ENCODE assay signal across 8 cellular contexts in the genomic region with DNA sequence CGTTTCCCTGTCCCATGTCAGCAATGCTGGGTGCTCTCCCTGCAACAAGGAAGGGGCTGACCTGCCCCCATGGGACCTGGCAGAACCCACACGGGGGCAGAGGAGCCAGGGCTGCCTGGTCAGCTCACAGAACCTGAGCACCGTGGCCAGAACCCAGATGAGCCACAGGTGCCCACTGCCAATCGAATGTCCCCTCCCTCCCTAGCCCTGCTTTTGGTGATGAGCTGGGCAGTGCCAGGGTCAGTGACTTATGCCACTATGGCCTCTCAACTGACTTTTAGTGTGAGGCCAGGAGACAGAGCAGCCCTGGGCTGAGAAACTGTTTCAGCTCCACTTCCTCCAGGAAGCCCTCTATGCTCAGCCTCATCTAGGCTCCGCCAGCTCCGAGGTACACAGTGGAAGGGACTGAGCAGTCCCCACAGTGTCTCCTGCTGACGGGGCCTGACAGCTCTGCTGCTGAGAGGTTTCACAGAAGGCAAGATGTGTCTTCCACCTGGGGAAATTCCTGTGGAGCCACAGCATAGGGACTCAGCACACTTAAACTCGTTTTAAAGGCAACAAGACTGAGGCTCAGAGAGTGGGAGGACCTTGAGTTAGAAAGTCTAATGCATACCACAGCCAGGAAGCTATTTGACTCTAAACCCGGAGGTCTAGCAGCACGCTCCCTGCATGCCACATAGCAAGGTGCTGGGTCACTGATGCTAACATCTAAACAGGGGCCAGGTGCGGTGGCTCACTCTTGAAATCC. TPM values are rescaled to one million over a fixed set of nuclear protein-coding genes. Genes with fewer than 3 reads are reported as not detected.
A peak's percentile ranks its signal among the peaks of the same experiment; 100 is the strongest.
DNase-seq lines count a peak whose midpoint lies in the region; ATAC-seq and TF ChIP-seq lines count a peak whose summit lies in the region.

No MANE protein-coding gene starts in this region.

- H3K4me1 Mint-ChIP-seq in osteocyte (ENCODE audit: unreplicated experiment) = peaks cover 78% of the 10 kb centered on the region

- H3K27me3 Mint-ChIP-seq in osteocyte (ENCODE audit: unreplicated experiment) = no peaks in the 10 kb centered on the region

- H3K36me3 ChIP-seq in brain microvascular endothelial cell (replicated peaks) = no peaks in the 10 kb centered on the region

- H3K36me3 Mint-ChIP-seq in osteocyte (ENCODE audit: unreplicated experiment) = peaks cover 15% of the 10 kb centered on the region

- peak; percentile 83 for DNase-seq in GM12865 (ENCODE audit: low read depth)
- DNase-seq in RWPE1 (ENCODE audit: low spot score) = no peak
- DNase-seq in brain microvascular endothelial cell = no peak
- DNase-seq in osteocyte (ENCODE audit: extremely low spot score, unreplicated experiment) = no peak
- DNase-seq in SKM-1 treated with dmso at 0.1 percent for 144 hours (lab: John Stamatoyannopoulos, UW; ENCODE audit: unreplicated experiment) = no peak
- no peak for DNase-seq in left lobe of liver (ENCODE audit: low spot score)

- no peak for ATAC-seq in HG03159 (IDR thresholded peaks at IDR 0.05; ENCODE audit: unreplicated experiment)
- no peak for ATAC-seq in GM19455 (IDR thresholded peaks at IDR 0.05; ENCODE audit: unreplicated experiment)
- no peak for ATAC-seq in left lobe of liver

- H3K4me3 Mint-ChIP-seq in osteocyte (ENCODE audit: unreplicated experiment) = peak overlapping the region; percentile 34

- peak overlapping the region; percentile 93 for H3K27ac ChIP-seq in RWPE1
- H3K27ac ChIP-seq in brain microvascular endothelial cell = peak overlapping the region; percentile 91

- POLR2A ChIA-PET in RWPE1 (lab: Yijun Ruan, JAX; ENCODE audit: low non-redundant PET) = interaction anchor here (0.5 to 0.6 kb wide), 3 partner anchors 23 to 78 kb away, joined by 3 to 9 read pairs (median 3); no protein-coding TSS in a partner anchor

- in situ Hi-C loops in brain microvascular endothelial cell (cut with HindIII; ENCODE audit: low pct_ligation_motif_present, low sequenced_read_pairs) = no loop called here

- no peaks in the 10 kb centered on the region for H3K27me3 ChIP-seq in brain microvascular endothelial cell (replicated peaks)

- H3K27ac Mint-ChIP-seq in osteocyte (ENCODE audit: unreplicated experiment) = peak overlapping the region; percentile 94

- H3K4me3 ChIP-seq in GM12865 (ENCODE audit: low read depth, low read length) (no peak overlapping the region), brain microvascular endothelial cell (ENCODE audit: low read depth, low read length) (no peak overlapping the region)

- CTCF ChIA-PET in RWPE1 (lab: Yijun Ruan, JAX) = interaction anchor here (0.6 kb wide), 1 partner anchor 37 kb away, joined by 3 read pairs; no protein-coding TSS in a partner anchor

- no peaks in the 10 kb centered on the region for H3K9me3 Mint-ChIP-seq in osteocyte (ENCODE audit: unreplicated experiment)

- TF ChIP-seq CTCF in GM12865 (IDR thresholded peaks at IDR 0.05; ENCODE audit: insufficient read depth, low read depth, low read length, missing control alignments) (no peak), RWPE1 (conservative IDR thresholded peaks at IDR 0.05; ENCODE audit: low read depth) (no peak), brain microvascular endothelial cell (IDR thresholded peaks at IDR 0.05; ENCODE audit: low read depth, low read length, missing control alignments) (no peak), osteocyte (IDR thresholded peaks at IDR 0.05) (no peak)

RNA-seq across cellular contexts. Expression of a gene that starts 6.9 kb away (rescaled TPM):
- 177 and 185 TPM in 2 replicates for total RNA-seq in osteocyte
- 3.7 TPM for total RNA-seq in left lobe of liver

Comparison
In these comparisons a context has a peak if more than half of its experiments do, and no peak if none do; other contexts are left out.
1. RNA of a gene that starts 6.9 kb away (total RNA-seq): 177 to 185 TPM in osteocyte; 3.7 TPM in left lobe of liver (single experiment); every median in the first group is over 10 times any median in the second.